ENCODE assay signal across 9 cellular contexts in the genomic region with DNA sequence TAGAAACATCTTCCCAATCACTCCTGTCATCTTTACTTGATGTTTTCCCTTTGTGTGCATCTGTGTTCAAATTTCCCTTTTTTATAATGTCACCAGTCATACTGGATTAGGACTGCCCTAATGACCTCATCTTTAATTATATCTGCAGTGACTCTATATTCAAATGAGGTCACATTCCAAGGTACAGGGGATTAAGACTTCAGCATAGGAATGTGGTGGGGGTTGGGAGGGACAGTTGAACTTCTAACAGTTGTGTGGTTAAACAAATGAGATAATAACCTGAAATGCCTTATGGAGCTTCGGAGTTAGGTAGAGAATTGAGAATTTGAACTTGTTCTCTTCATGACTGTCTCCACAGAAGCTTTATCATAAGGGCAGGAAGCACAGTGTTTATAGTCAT. TPM values are rescaled to one million over a fixed set of nuclear protein-coding genes. Genes with fewer than 3 reads are reported as not detected.
DNase-seq lines count a peak whose midpoint lies in the region; ATAC-seq, FAIRE-seq and TF ChIP-seq lines count a peak whose summit lies in the region.
"Had no signal": no experiment of that assay in that cellular context is flagged by ENCODE, and none has a peak within 500 bp of the region (broad histone marks: within the 10 kb centered on the region; RNA-seq: fewer than 3 reads in every experiment).

No MANE protein-coding gene starts in this region.

- H3K4me3 ChIP-seq in A673 (ENCODE audit: low read depth, low read length, poor library complexity, severe bottlenecking), result no peak overlapping the region

- no peak for FAIRE-seq in frontal cortex (lab: Jason Lieb, UNC)

- H3K27me3 ChIP-seq in A673 (replicated peaks; ENCODE audit: insufficient read depth, low read depth, low read length, poor library complexity), result no peaks in the 10 kb centered on the region

- peaks cover 19% of the 10 kb centered on the region for H3K4me1 ChIP-seq in A673 (ENCODE audit: insufficient read depth, low read length, poor library complexity, severe bottlenecking)

- no peaks in the 10 kb centered on the region for H3K27me3 Mint-ChIP-seq in WTC11 (ENCODE audit: low read depth)

- H3K9me3 ChIP-seq in A673 (ENCODE audit: low read depth, low read length, poor library complexity, severe bottlenecking), result peaks cover 10% of the 10 kb centered on the region

- DNase-seq in A673 (ENCODE audit: low spot score) (peak; percentile 75), HCEC 1CT (peak; percentile 42), WTC11 (ENCODE audit: low spot score) (no peak), iPS-NIHi11 (ENCODE audit: low spot score) (peak; percentile 63), frontal cortex (ENCODE audit: low spot score in 2 of 2) (no peak), anterior cingulate cortex (lab: John Stamatoyannopoulos, UW) (no peak)
- DNase-seq: activated effector memory CD4-positive, alpha-beta T cell treated with Interleukin-2 at 50 U/mL for 16 hours had no signal

- H3K27ac ChIP-seq in A673 (ENCODE audit: low read depth, low read length, poor library complexity, severe bottlenecking), result peak overlapping the region; percentile 24

- CTCF ChIA-PET in A673 (lab: Charles Lee), result no interaction called here
- CTCF ChIA-PET in WTC11 (lab: Charles Lee), result interaction anchor here (1.4 kb wide), 1 partner anchor 9 kb away, joined by 3 read pairs; no protein-coding TSS in a partner anchor

- peaks cover 30% of the 10 kb centered on the region for H3K36me3 Mint-ChIP-seq in WTC11

- no TSS peak for BruUV-seq in A673 (replicated peaks; lab: Mats Ljungman, UMichigan)

- ATAC-seq in WTC11 (peak; percentile 91), GM19463 (IDR thresholded peaks at IDR 0.05; ENCODE audit: unreplicated experiment) (no peak), HG03469 (IDR thresholded peaks at IDR 0.05; ENCODE audit: unreplicated experiment) (no peak)

- H3K4me1 Mint-ChIP-seq in WTC11, result peaks cover 38% of the 10 kb centered on the region

- POLR2A ChIA-PET in A673 (lab: Charles Lee; ENCODE audit: low non-redundant PET) (no interaction called here), WTC11 (lab: Charles Lee) (no interaction called here)

- H3K36me3 ChIP-seq in A673 (ENCODE audit: insufficient read depth, low read length, poor library complexity, severe bottlenecking), result no peaks in the 10 kb centered on the region

- peaks cover 31% of the 10 kb centered on the region for H3K9me3 Mint-ChIP-seq in WTC11

- TF ChIP-seq CTCF in A673 (conservative IDR thresholded peaks at IDR 0.05; ENCODE audit: low read depth, low read length) (no peak), WTC11 (IDR thresholded peaks at IDR 0.05) (no peak)

- H3K27ac Mint-ChIP-seq in WTC11, result peak overlapping the region; percentile 86

- intact Hi-C loops in A673 (cut with micrococcal nuclease; ENCODE audit: unreplicated experiment), result no loop called here

- H3K4me3 Mint-ChIP-seq in WTC11, result peak overlapping the region; percentile 16; the same call in 1 of the 2 replicates

TF ChIP-seq in WTC11, 78 proteins besides CTCF, POLR2A, EP300 and RAD21:
- TF ChIP-seq, protein P1, sequence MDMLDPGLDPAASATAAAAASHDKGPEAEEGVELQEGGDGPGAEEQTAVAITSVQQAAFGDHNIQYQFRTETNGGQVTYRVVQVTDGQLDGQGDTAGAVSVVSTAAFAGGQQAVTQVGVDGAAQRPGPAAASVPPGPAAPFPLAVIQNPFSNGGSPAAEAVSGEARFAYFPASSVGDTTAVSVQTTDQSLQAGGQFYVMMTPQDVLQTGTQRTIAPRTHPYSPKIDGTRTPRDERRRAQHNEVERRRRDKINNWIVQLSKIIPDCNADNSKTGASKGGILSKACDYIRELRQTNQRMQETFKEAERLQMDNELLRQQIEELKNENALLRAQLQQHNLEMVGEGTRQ (CRISPR knock-in tag; IDR thresholded peaks at IDR 0.05), result no peak
- TF ChIP-seq TEAD1 (CRISPR knock-in tag; IDR thresholded peaks at IDR 0.05), result peak; percentile 30; the same call in 1 of the 2 replicates
- TF ChIP-seq TEAD4 (CRISPR knock-in tag; IDR thresholded peaks at IDR 0.05), result peak; percentile 74; the same call in 1 of the 2 replicates
- TF ChIP-seq NFATC4 (CRISPR knock-in tag; IDR thresholded peaks at IDR 0.05), result no peak
- TF ChIP-seq, protein P2, sequence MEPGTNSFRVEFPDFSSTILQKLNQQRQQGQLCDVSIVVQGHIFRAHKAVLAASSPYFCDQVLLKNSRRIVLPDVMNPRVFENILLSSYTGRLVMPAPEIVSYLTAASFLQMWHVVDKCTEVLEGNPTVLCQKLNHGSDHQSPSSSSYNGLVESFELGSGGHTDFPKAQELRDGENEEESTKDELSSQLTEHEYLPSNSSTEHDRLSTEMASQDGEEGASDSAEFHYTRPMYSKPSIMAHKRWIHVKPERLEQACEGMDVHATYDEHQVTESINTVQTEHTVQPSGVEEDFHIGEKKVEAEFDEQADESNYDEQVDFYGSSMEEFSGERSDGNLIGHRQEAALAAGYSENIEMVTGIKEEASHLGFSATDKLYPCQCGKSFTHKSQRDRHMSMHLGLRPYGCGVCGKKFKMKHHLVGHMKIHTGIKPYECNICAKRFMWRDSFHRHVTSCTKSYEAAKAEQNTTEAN (CRISPR knock-in tag; IDR thresholded peaks at IDR 0.05), result no peak
- TF ChIP-seq ZNF671 (CRISPR knock-in tag; IDR thresholded peaks at IDR 0.05), result no peak
- TF ChIP-seq, protein P3, sequence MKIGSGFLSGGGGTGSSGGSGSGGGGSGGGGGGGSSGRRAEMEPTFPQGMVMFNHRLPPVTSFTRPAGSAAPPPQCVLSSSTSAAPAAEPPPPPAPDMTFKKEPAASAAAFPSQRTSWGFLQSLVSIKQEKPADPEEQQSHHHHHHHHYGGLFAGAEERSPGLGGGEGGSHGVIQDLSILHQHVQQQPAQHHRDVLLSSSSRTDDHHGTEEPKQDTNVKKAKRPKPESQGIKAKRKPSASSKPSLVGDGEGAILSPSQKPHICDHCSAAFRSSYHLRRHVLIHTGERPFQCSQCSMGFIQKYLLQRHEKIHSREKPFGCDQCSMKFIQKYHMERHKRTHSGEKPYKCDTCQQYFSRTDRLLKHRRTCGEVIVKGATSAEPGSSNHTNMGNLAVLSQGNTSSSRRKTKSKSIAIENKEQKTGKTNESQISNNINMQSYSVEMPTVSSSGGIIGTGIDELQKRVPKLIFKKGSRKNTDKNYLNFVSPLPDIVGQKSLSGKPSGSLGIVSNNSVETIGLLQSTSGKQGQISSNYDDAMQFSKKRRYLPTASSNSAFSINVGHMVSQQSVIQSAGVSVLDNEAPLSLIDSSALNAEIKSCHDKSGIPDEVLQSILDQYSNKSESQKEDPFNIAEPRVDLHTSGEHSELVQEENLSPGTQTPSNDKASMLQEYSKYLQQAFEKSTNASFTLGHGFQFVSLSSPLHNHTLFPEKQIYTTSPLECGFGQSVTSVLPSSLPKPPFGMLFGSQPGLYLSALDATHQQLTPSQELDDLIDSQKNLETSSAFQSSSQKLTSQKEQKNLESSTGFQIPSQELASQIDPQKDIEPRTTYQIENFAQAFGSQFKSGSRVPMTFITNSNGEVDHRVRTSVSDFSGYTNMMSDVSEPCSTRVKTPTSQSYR (CRISPR knock-in tag; IDR thresholded peaks at IDR 0.05), result 0 out of 2 replicates have a peak, but pooled peaks have one; percentile 23

RNA-seq across cellular contexts. Expression of gene PAN3, which starts 23.0 kb away (rescaled TPM):
- 41.5 and 46.1 TPM in 2 replicates for total RNA-seq in A673 (2021)
- 33.1 to 37.8 TPM (median 34.2 TPM) in 3 replicates for total RNA-seq in WTC11 (2021)
- 41.6 TPM for total RNA-seq in frontal cortex

Comparison
In these comparisons a context has a peak if more than half of its experiments do, and no peak if none do; other contexts are left out.
1. DNase-seq: peak in A673 (single experiment), HCEC 1CT (single experiment) and iPS-NIHi11 (single experiment); none in WTC11 (single experiment), frontal cortex (0 of 2) and anterior cingulate cortex (0 of 58).